Comparison of ENCODE assay signal across 10 cellular contexts in the genomic region with DNA sequence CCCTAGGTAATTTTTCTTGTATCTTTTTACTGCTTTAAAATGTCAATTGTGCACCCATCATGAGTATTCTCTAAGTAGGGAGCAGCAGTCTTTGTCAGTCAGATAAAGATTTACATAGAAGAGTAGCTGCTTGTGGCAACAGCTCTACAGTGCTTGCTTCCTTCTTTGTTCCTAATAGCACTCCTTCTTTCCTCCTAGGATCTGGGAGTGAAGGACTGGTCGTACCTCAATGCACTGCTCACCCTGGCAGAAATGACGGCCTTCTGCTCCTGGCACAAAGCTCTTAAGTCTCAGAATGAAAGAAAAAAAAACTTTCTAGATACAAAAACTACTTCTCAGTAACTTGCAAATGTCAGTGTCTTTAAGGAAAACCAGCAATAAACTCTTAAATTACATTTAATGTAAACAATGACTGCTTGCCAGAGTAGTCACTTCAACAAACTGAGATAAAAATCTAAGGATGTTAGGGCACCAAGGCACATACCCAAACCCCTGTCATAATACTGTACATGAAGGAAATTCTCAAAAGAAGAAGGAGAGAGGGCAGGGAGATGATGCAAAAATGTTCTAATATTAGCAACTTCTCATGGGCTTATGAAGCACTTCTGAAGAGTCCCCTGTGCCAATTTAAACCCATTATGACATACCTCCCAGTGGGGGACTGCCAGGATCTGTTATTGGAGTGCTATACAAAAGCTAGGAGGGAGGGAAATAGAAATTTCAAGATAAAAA. TPM values are rescaled to one million over a fixed set of nuclear protein-coding genes. Genes with fewer than 3 reads are reported as not detected.
DNase-seq lines count a peak whose midpoint lies in the region; ATAC-seq and TF ChIP-seq lines count a peak whose summit lies in the region.
"Had no signal": no experiment of that assay in that cellular context is flagged by ENCODE, and none has a peak within 500 bp of the region (broad histone marks: within the 10 kb centered on the region; RNA-seq: fewer than 3 reads in every experiment).

No MANE protein-coding gene starts in this region.

- DNase-seq in NCI-H1417 (lab: John Stamatoyannopoulos, UW), result peak; percentile 28 to 76 (median 62)
- no peak for DNase-seq in NCI-H1417 treated with DMSO at 0.1 percent for 48 hours (lab: John Stamatoyannopoulos, UW)
- peak; percentile 13 to 19 for DNase-seq in NCI-H524 (lab: John Stamatoyannopoulos, UW)
- DNase-seq in fibroblast of the aortic adventitia (ENCODE audit: low read depth), result peak; percentile 92
- no peak for DNase-seq in sciatic nerve (ENCODE audit: low spot score)
- no peak for DNase-seq in ureter (ENCODE audit: low spot score)
- no peak for DNase-seq in KG1 (lab: John Stamatoyannopoulos, UW)
- DNase-seq: activated CD4-positive, alpha-beta memory T cell treated with anti-CD3 and anti-CD28 coated beads, Interleukin-2, amount 10 ng/mL, durations not matched to agents 7 days and 5 days; stimulated activated naive CD4-positive, alpha-beta T cell treated with Interleukin-2 at 50 U/mL for 16 hours had no signal

- no peak overlapping the region for H3K4me3 ChIP-seq in fibroblast of the aortic adventitia (ENCODE audit: low read depth, low read length)

- peak; percentile 62 for ATAC-seq in sciatic nerve
- no peak for ATAC-seq in GM21526 (IDR thresholded peaks at IDR 0.05; ENCODE audit: low FRiP score, unreplicated experiment)

- TF ChIP-seq CTCF in fibroblast of the aortic adventitia (IDR thresholded peaks at IDR 0.05; ENCODE audit: insufficient read depth, low read length), result no peak

- intact Hi-C loops in sciatic nerve (cut with DNase I), result no loop called here

RNA-seq across cellular contexts. Expression of a gene that starts 34.0 kb away (rescaled TPM):
- total RNA-seq in fibroblast of the aortic adventitia (ENCODE audit: low replicate concordance) (11.3 and 14.3 TPM in 2 replicates), sciatic nerve (30.2 TPM), ureter (40.7 TPM)

Comparison
In these comparisons a context has a peak if more than half of its experiments do, and no peak if none do; other contexts are left out.
1. DNase-seq: peak in NCI-H1417 (3 of 3), NCI-H524 (2 of 2) and fibroblast of the aortic adventitia (single experiment); none in NCI-H1417 treated with DMSO at 0.1 percent for 48 hours (single experiment), sciatic nerve (single experiment), ureter (single experiment) and KG1 (single experiment).